Comparison of ENCODE assay signal across 1 cellular context in the genomic region with DNA sequence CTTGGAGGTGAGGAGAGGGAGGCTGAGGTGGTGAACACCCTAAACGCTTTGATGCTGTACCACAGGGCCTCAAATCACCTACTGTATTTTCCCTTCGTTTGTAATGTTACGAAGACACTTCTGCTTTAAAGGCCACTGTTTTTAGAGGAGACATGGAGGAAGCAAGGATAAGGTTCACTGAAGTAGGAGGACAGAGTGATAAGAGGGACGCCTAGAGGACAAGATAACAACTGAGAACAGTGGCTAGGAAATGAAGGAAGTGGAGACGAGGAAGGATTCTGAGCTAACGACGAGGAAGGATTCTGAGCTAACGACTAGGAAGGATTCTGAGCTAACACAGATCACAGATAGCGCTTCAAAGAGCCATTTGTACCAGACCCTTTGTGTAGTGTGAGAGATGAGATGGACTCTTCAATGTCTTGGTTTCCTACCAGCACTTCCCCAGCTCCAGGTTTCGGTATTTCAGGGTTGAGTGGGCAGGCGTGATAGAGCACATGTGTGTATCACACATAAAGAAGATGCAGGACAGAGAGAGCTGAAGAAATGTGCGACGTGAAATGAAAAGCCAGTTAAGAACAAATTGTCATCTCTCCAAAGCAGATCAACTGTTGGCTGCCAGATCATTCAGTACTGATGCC.
TF ChIP-seq lines count a peak whose summit lies in the region.

No MANE protein-coding gene starts in this region.

TF ChIP-seq in K562, 482 proteins besides CTCF, POLR2A, EP300 and RAD21 (continued from another document and continues in another):
- no peak for TF ChIP-seq EZH2 (IDR thresholded peaks at IDR 0.05; ENCODE audit: borderline replicate concordance, low read depth, low read length)
- TF ChIP-seq, protein P1, sequence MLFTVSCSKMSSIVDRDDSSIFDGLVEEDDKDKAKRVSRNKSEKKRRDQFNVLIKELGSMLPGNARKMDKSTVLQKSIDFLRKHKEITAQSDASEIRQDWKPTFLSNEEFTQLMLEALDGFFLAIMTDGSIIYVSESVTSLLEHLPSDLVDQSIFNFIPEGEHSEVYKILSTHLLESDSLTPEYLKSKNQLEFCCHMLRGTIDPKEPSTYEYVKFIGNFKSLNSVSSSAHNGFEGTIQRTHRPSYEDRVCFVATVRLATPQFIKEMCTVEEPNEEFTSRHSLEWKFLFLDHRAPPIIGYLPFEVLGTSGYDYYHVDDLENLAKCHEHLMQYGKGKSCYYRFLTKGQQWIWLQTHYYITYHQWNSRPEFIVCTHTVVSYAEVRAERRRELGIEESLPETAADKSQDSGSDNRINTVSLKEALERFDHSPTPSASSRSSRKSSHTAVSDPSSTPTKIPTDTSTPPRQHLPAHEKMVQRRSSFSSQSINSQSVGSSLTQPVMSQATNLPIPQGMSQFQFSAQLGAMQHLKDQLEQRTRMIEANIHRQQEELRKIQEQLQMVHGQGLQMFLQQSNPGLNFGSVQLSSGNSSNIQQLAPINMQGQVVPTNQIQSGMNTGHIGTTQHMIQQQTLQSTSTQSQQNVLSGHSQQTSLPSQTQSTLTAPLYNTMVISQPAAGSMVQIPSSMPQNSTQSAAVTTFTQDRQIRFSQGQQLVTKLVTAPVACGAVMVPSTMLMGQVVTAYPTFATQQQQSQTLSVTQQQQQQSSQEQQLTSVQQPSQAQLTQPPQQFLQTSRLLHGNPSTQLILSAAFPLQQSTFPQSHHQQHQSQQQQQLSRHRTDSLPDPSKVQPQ (CRISPR knock-in tag; IDR thresholded peaks at IDR 0.05; ENCODE audit: borderline replicate concordance) = no peak
- TF ChIP-seq MAFK (IDR thresholded peaks at IDR 0.05; ENCODE audit: low read length) = no peak
- TF ChIP-seq ZBTB17 (CRISPR knock-in tag; IDR thresholded peaks at IDR 0.05) = no peak; the same call in 1 of the 2 replicates
- TF ChIP-seq MECOM (CRISPR knock-in tag; IDR thresholded peaks at IDR 0.05) = peak; percentile 94
- TF ChIP-seq RCOR1 (IDR thresholded peaks at IDR 0.05; ENCODE audit: borderline replicate concordance in 1 of 2, low read depth in 2 of 2, low read length in 2 of 2) = peak in 1 of 2 experiments; percentile 18; a peak in 1 of 4 replicates
- TF ChIP-seq, protein P2, sequence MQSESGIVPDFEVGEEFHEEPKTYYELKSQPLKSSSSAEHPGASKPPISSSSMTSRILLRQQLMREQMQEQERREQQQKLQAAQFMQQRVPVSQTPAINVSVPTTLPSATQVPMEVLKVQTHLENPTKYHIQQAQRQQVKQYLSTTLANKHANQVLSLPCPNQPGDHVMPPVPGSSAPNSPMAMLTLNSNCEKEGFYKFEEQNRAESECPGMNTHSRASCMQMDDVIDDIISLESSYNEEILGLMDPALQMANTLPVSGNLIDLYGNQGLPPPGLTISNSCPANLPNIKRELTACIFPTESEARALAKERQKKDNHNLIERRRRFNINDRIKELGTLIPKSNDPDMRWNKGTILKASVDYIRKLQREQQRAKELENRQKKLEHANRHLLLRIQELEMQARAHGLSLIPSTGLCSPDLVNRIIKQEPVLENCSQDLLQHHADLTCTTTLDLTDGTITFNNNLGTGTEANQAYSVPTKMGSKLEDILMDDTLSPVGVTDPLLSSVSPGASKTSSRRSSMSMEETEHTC (IDR thresholded peaks at IDR 0.05) = no peak
- 0 out of 2 replicates have a peak, but pooled peaks have one; percentile 51 for TF ChIP-seq LARP7 (IDR thresholded peaks at IDR 0.05)
- TF ChIP-seq NCOA1 (IDR thresholded peaks at IDR 0.05; ENCODE audit: low read depth) = no peak
- no peak for TF ChIP-seq ZNF644 (tag; IDR thresholded peaks at IDR 0.05; ENCODE audit: low read depth)
- TF ChIP-seq ZNF12 (CRISPR knock-in tag; IDR thresholded peaks at IDR 0.05) = no peak
- no peak for TF ChIP-seq PTRF (tag; IDR thresholded peaks at IDR 0.05)
- TF ChIP-seq, protein P3, sequence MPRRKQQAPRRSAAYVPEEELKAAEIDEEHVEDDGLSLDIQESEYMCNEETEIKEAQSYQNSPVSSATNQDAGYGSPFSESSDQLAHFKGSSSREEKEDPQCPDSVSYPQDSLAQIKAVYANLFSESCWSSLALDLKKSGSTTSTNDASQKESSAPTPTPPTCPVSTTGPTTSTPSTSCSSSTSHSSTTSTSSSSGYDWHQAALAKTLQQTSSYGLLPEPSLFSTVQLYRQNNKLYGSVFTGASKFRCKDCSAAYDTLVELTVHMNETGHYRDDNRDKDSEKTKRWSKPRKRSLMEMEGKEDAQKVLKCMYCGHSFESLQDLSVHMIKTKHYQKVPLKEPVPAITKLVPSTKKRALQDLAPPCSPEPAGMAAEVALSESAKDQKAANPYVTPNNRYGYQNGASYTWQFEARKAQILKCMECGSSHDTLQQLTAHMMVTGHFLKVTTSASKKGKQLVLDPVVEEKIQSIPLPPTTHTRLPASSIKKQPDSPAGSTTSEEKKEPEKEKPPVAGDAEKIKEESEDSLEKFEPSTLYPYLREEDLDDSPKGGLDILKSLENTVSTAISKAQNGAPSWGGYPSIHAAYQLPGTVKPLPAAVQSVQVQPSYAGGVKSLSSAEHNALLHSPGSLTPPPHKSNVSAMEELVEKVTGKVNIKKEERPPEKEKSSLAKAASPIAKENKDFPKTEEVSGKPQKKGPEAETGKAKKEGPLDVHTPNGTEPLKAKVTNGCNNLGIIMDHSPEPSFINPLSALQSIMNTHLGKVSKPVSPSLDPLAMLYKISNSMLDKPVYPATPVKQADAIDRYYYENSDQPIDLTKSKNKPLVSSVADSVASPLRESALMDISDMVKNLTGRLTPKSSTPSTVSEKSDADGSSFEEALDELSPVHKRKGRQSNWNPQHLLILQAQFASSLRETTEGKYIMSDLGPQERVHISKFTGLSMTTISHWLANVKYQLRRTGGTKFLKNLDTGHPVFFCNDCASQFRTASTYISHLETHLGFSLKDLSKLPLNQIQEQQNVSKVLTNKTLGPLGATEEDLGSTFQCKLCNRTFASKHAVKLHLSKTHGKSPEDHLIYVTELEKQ (CRISPR knock-in tag; IDR thresholded peaks at IDR 0.05) = no peak
- TF ChIP-seq IRF2 (CRISPR knock-in tag; IDR thresholded peaks at IDR 0.05) = no peak
- no peak for TF ChIP-seq MYNN (IDR thresholded peaks at IDR 0.05)
- no peak for TF ChIP-seq MYNN (CRISPR knock-in tag; IDR thresholded peaks at IDR 0.05)
- TF ChIP-seq, protein P4, sequence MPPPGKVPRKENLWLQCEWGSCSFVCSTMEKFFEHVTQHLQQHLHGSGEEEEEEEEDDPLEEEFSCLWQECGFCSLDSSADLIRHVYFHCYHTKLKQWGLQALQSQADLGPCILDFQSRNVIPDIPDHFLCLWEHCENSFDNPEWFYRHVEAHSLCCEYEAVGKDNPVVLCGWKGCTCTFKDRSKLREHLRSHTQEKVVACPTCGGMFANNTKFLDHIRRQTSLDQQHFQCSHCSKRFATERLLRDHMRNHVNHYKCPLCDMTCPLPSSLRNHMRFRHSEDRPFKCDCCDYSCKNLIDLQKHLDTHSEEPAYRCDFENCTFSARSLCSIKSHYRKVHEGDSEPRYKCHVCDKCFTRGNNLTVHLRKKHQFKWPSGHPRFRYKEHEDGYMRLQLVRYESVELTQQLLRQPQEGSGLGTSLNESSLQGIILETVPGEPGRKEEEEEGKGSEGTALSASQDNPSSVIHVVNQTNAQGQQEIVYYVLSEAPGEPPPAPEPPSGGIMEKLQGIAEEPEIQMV (tag; conservative IDR thresholded peaks at IDR 0.05; ENCODE audit: low read depth) = no peak
- no peak for TF ChIP-seq HNRNPK (IDR thresholded peaks at IDR 0.05; ENCODE audit: low read depth, low read length, poor library complexity, severe bottlenecking)
- no peak for TF ChIP-seq HNRNPLL (IDR thresholded peaks at IDR 0.05; ENCODE audit: low read depth, low read length, poor library complexity, severe bottlenecking)
- TF ChIP-seq ELF2 (CRISPR knock-in tag; IDR thresholded peaks at IDR 0.05) = no peak
- TF ChIP-seq, protein P5, sequence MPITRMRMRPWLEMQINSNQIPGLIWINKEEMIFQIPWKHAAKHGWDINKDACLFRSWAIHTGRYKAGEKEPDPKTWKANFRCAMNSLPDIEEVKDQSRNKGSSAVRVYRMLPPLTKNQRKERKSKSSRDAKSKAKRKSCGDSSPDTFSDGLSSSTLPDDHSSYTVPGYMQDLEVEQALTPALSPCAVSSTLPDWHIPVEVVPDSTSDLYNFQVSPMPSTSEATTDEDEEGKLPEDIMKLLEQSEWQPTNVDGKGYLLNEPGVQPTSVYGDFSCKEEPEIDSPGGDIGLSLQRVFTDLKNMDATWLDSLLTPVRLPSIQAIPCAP (CRISPR knock-in tag; IDR thresholded peaks at IDR 0.05; ENCODE audit: borderline replicate concordance) = no peak
- TF ChIP-seq ZNF23 (CRISPR knock-in tag; IDR thresholded peaks at IDR 0.05) = no peak
- TF ChIP-seq ZNF175 (CRISPR knock-in tag; IDR thresholded peaks at IDR 0.05; ENCODE audit: low read depth) = no peak
- no peak for TF ChIP-seq RBM14 (IDR thresholded peaks at IDR 0.05; ENCODE audit: borderline replicate concordance, insufficient read depth, low read depth, low read length)
- TF ChIP-seq, protein P6, sequence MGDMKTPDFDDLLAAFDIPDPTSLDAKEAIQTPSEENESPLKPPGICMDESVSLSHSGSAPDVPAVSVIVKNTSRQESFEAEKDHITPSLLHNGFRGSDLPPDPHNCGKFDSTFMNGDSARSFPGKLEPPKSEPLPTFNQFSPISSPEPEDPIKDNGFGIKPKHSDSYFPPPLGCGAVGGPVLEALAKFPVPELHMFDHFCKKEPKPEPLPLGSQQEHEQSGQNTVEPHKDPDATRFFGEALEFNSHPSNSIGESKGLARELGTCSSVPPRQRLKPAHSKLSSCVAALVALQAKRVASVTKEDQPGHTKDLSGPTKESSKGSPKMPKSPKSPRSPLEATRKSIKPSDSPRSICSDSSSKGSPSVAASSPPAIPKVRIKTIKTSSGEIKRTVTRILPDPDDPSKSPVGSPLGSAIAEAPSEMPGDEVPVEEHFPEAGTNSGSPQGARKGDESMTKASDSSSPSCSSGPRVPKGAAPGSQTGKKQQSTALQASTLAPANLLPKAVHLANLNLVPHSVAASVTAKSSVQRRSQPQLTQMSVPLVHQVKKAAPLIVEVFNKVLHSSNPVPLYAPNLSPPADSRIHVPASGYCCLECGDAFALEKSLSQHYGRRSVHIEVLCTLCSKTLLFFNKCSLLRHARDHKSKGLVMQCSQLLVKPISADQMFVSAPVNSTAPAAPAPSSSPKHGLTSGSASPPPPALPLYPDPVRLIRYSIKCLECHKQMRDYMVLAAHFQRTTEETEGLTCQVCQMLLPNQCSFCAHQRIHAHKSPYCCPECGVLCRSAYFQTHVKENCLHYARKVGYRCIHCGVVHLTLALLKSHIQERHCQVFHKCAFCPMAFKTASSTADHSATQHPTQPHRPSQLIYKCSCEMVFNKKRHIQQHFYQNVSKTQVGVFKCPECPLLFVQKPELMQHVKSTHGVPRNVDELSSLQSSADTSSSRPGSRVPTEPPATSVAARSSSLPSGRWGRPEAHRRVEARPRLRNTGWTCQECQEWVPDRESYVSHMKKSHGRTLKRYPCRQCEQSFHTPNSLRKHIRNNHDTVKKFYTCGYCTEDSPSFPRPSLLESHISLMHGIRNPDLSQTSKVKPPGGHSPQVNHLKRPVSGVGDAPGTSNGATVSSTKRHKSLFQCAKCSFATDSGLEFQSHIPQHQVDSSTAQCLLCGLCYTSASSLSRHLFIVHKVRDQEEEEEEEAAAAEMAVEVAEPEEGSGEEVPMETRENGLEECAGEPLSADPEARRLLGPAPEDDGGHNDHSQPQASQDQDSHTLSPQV (IDR thresholded peaks at IDR 0.05) = peak; percentile 82
- TF ChIP-seq ZBTB8A (IDR thresholded peaks at IDR 0.05; ENCODE audit: partially characterized antibody) = no peak
- no peak for TF ChIP-seq ZNF551 (CRISPR knock-in tag; IDR thresholded peaks at IDR 0.05)
- peak; percentile 87 for TF ChIP-seq ELF4 (CRISPR knock-in tag; IDR thresholded peaks at IDR 0.05)
- TF ChIP-seq, protein P7, sequence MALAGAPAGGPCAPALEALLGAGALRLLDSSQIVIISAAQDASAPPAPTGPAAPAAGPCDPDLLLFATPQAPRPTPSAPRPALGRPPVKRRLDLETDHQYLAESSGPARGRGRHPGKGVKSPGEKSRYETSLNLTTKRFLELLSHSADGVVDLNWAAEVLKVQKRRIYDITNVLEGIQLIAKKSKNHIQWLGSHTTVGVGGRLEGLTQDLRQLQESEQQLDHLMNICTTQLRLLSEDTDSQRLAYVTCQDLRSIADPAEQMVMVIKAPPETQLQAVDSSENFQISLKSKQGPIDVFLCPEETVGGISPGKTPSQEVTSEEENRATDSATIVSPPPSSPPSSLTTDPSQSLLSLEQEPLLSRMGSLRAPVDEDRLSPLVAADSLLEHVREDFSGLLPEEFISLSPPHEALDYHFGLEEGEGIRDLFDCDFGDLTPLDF (CRISPR knock-in tag; IDR thresholded peaks at IDR 0.05) = no peak
- TF ChIP-seq, protein P8, sequence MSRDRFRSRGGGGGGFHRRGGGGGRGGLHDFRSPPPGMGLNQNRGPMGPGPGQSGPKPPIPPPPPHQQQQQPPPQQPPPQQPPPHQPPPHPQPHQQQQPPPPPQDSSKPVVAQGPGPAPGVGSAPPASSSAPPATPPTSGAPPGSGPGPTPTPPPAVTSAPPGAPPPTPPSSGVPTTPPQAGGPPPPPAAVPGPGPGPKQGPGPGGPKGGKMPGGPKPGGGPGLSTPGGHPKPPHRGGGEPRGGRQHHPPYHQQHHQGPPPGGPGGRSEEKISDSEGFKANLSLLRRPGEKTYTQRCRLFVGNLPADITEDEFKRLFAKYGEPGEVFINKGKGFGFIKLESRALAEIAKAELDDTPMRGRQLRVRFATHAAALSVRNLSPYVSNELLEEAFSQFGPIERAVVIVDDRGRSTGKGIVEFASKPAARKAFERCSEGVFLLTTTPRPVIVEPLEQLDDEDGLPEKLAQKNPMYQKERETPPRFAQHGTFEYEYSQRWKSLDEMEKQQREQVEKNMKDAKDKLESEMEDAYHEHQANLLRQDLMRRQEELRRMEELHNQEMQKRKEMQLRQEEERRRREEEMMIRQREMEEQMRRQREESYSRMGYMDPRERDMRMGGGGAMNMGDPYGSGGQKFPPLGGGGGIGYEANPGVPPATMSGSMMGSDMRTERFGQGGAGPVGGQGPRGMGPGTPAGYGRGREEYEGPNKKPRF (IDR thresholded peaks at IDR 0.05; ENCODE audit: low read depth, low read length) = no peak
- TF ChIP-seq NFXL1 (CRISPR knock-in tag; IDR thresholded peaks at IDR 0.05) = no peak
- TF ChIP-seq, protein P9, sequence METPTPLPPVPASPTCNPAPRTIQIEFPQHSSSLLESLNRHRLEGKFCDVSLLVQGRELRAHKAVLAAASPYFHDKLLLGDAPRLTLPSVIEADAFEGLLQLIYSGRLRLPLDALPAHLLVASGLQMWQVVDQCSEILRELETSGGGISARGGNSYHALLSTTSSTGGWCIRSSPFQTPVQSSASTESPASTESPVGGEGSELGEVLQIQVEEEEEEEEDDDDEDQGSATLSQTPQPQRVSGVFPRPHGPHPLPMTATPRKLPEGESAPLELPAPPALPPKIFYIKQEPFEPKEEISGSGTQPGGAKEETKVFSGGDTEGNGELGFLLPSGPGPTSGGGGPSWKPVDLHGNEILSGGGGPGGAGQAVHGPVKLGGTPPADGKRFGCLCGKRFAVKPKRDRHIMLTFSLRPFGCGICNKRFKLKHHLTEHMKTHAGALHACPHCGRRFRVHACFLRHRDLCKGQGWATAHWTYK (CRISPR knock-in tag; IDR thresholded peaks at IDR 0.05) = peak; percentile 86
- no peak for TF ChIP-seq ZNF146 (CRISPR knock-in tag; IDR thresholded peaks at IDR 0.05; ENCODE audit: unreplicated experiment)
- TF ChIP-seq, protein P10, sequence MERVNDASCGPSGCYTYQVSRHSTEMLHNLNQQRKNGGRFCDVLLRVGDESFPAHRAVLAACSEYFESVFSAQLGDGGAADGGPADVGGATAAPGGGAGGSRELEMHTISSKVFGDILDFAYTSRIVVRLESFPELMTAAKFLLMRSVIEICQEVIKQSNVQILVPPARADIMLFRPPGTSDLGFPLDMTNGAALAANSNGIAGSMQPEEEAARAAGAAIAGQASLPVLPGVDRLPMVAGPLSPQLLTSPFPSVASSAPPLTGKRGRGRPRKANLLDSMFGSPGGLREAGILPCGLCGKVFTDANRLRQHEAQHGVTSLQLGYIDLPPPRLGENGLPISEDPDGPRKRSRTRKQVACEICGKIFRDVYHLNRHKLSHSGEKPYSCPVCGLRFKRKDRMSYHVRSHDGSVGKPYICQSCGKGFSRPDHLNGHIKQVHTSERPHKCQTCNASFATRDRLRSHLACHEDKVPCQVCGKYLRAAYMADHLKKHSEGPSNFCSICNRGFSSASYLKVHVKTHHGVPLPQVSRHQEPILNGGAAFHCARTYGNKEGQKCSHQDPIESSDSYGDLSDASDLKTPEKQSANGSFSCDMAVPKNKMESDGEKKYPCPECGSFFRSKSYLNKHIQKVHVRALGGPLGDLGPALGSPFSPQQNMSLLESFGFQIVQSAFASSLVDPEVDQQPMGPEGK (CRISPR knock-in tag; IDR thresholded peaks at IDR 0.05; ENCODE audit: borderline replicate concordance) = no peak
